9 cellular contexts compared by ENCODE assay signal in genomic region chr19:703329-703650, GRCh38. TPM values are rescaled to one million over a fixed set of nuclear protein-coding genes. Genes with fewer than 3 reads are reported as not detected.
A peak's percentile ranks its signal among the peaks of the same experiment; 100 is the strongest.
DNase-seq lines count a peak whose midpoint lies in the region; ATAC-seq and TF ChIP-seq lines count a peak whose summit lies in the region.
"Had no signal": no experiment of that assay in that cellular context is flagged by ENCODE, and none has a peak within 500 bp of the region (broad histone marks: within the 10 kb centered on the region; RNA-seq: fewer than 3 reads in every experiment).

No MANE protein-coding gene starts in this region.

- no peaks in the 10 kb centered on the region for H3K36me3 Mint-ChIP-seq in endothelial cell (ENCODE audit: low read depth, unreplicated experiment)

- peak in 1 of 4 donors; percentile 35 for ATAC-seq in psoas muscle

- H3K9me3 ChIP-seq in NT2/D1 (ENCODE audit: insufficient read depth, low read length) (no peaks in the 10 kb centered on the region), psoas muscle (no peaks in the 10 kb centered on the region)

- no peak overlapping the region for H3K4me3 Mint-ChIP-seq in endothelial cell (ENCODE audit: unreplicated experiment)

- no peaks in the 10 kb centered on the region for H3K9me3 Mint-ChIP-seq in endothelial cell (ENCODE audit: unreplicated experiment)

- H3K36me3 ChIP-seq in H7 (replicated peaks; ENCODE audit: control insufficient read depth, insufficient read depth, low read length): no peaks in the 10 kb centered on the region
- H3K36me3 ChIP-seq in NT2/D1 (ENCODE audit: insufficient read depth, insufficient read length, low read length): no peaks in the 10 kb centered on the region
- no peaks in the 10 kb centered on the region for H3K36me3 ChIP-seq in psoas muscle (ENCODE audit: insufficient read depth in 1 of 2, low read depth in 1 of 2)
- H3K36me3 ChIP-seq: WERI-Rb-1 had no signal

- H3K9ac ChIP-seq in NT2/D1 (ENCODE audit: insufficient read length, low read depth): peak overlapping the region; percentile 63

- no peaks in the 10 kb centered on the region for H3K27me3 Mint-ChIP-seq in endothelial cell (ENCODE audit: unreplicated experiment)

- H3K4me1 ChIP-seq in NT2/D1 (ENCODE audit: insufficient read depth, insufficient read length) (peaks cover 8% of the 10 kb centered on the region), psoas muscle (no peaks in the 10 kb centered on the region)

- peaks cover 6% of the 10 kb centered on the region for H3K4me1 Mint-ChIP-seq in endothelial cell (ENCODE audit: unreplicated experiment)

- H3K27ac ChIP-seq in psoas muscle: no peak overlapping the region
- H3K27ac ChIP-seq: WERI-Rb-1 had no signal

- no peak for DNase-seq in H7
- no peak for DNase-seq in NT2/D1 (ENCODE audit: low read depth, low spot score)
- DNase-seq in fibroblast of villous mesenchyme (ENCODE audit: low read depth): no peak
- DNase-seq in psoas muscle: no peak
- no peak for DNase-seq in midbrain (lab: John Stamatoyannopoulos, UW)
- no peak for DNase-seq in NCI-H2171 treated with DMSO at 0.1 percent for 48 hours (lab: John Stamatoyannopoulos, UW)
- no peak for DNase-seq in endothelial cell (ENCODE audit: low spot score)
- DNase-seq: NCI-H2227 treated with DMSO at 0.1 percent for 48 hours had no signal

- TF ChIP-seq CTCF in fibroblast of villous mesenchyme (IDR thresholded peaks at IDR 0.05; ENCODE audit: insufficient read depth, low read depth, low read length) (no peak), psoas muscle (IDR thresholded peaks at IDR 0.05) (no peak), endothelial cell (IDR thresholded peaks at IDR 0.05; ENCODE audit: unreplicated experiment) (no peak)

- peaks cover 2% of the 10 kb centered on the region; the same call in 1 of the 2 replicates for H3K27me3 ChIP-seq in H7 (ENCODE audit: control insufficient read depth, insufficient read depth, low read length)
- H3K27me3 ChIP-seq in NT2/D1 (ENCODE audit: insufficient read depth, insufficient read length): no peaks in the 10 kb centered on the region
- H3K27me3 ChIP-seq in psoas muscle (ENCODE audit: insufficient read depth in 3 of 3, low read length in 2 of 3): peaks cover 0 to 65% (median 9%) of the 10 kb centered on the region in 3 donors

- H3K27ac Mint-ChIP-seq in endothelial cell (ENCODE audit: unreplicated experiment): no peak overlapping the region

- 20 to 30% (median 27%) methylated on average over 4 of the region's 4 CpGs for WGBS in psoas muscle, 3 donors

- intact Hi-C loops in psoas muscle (cut with DNase I): no loop called here

- H3K4me3 ChIP-seq in H7 (ENCODE audit: insufficient read depth, low read depth, low read length) (peak overlapping the region; percentile 25), NT2/D1 (ENCODE audit: insufficient read length, low read depth) (peak overlapping the region; percentile 32), fibroblast of villous mesenchyme (ENCODE audit: low read depth, low read length) (peak overlapping the region; percentile 19), psoas muscle (peak overlapping the region; percentile 11)

RNA-seq across cellular contexts. Expression of gene PALM, which starts 5.4 kb away (rescaled TPM):
- 28.7 and 34.6 TPM in 2 replicates for total RNA-seq in H7 (2014; rRNA removed; shearing (Covaris generic))
- 0.32 and 1.7 TPM in 2 replicates for total RNA-seq in fibroblast of villous mesenchyme
- total RNA-seq in psoas muscle: 10 to 100 TPM in 2 of 4 donors, 1 to 10 TPM in 2; 9.3 to 17.9 (median 10.9) TPM
- polyA plus RNA-seq in psoas muscle: 1 to 10 TPM; 4.9 to 9.6 (median 6.8) TPM
- 42.0 TPM for total RNA-seq in endothelial cell (ENCODE audit: unreplicated experiment)

RNA-seq across cellular contexts. Expression of gene PRSS57, which starts 8.0 kb away (rescaled TPM):
- not detected in 2 replicates for total RNA-seq in H7 (2014; rRNA removed; shearing (Covaris generic))
- total RNA-seq in fibroblast of villous mesenchyme (not detected in 2 replicates), psoas muscle (under 1 TPM in 1 of 4 donors, not detected in 3; 0.25 TPM), endothelial cell (ENCODE audit: unreplicated experiment) (not detected)
- polyA plus RNA-seq in psoas muscle: under 1 TPM in 1 of 3 donors, not detected in 2; 0.05 TPM

RNA-seq across cellular contexts. Expression of gene FSTL3, which starts 27.1 kb away (rescaled TPM):
- 7.4 and 9.7 TPM in 2 replicates for total RNA-seq in H7 (2014; rRNA removed; shearing (Covaris generic))
- total RNA-seq in fibroblast of villous mesenchyme (49.2 and 83.1 TPM in 2 replicates), psoas muscle (10 to 100 TPM in 2 of 4 donors, 1 to 10 TPM in 2; 5.4 to 11.5 (median 8.5) TPM), endothelial cell (ENCODE audit: unreplicated experiment) (6.5 TPM)
- polyA plus RNA-seq in psoas muscle: 10 to 100 TPM in 1 of 3 donors, 1 to 10 TPM in 2; 4.3 to 30.3 (median 6.1) TPM

RNA-seq across cellular contexts. Expression of gene RNF126, which starts 40.3 kb away (rescaled TPM):
- 119 and 128 TPM in 2 replicates for total RNA-seq in H7 (2014; rRNA removed; shearing (Covaris generic))
- total RNA-seq in fibroblast of villous mesenchyme (30.7 and 50.3 TPM in 2 replicates), psoas muscle (10 to 100 TPM; 25.2 to 62.9 (median 50.4) TPM), endothelial cell (ENCODE audit: unreplicated experiment) (41.7 TPM)
- polyA plus RNA-seq in psoas muscle: 10 to 100 TPM; 48.8 to 72.1 (median 63.3) TPM

RNA-seq across cellular contexts. Expression of gene MISP, which starts 47.6 kb away (rescaled TPM):
- total RNA-seq in H7 (2014; rRNA removed; shearing (Covaris generic)): 0.11 and 0.31 TPM in 2 replicates
- total RNA-seq in fibroblast of villous mesenchyme: under 0.01 and 0.43 TPM in 2 replicates
- total RNA-seq in psoas muscle: under 1 TPM in 1 of 4 donors, not detected in 3; 0.08 TPM
- under 1 TPM in 2 of 3 donors, not detected in 1; 0.09 to 0.13 TPM for polyA plus RNA-seq in psoas muscle
- total RNA-seq in endothelial cell (ENCODE audit: unreplicated experiment): not detected
